Comparison of ENCODE assay signal across 8 cellular contexts in the genomic region with DNA sequence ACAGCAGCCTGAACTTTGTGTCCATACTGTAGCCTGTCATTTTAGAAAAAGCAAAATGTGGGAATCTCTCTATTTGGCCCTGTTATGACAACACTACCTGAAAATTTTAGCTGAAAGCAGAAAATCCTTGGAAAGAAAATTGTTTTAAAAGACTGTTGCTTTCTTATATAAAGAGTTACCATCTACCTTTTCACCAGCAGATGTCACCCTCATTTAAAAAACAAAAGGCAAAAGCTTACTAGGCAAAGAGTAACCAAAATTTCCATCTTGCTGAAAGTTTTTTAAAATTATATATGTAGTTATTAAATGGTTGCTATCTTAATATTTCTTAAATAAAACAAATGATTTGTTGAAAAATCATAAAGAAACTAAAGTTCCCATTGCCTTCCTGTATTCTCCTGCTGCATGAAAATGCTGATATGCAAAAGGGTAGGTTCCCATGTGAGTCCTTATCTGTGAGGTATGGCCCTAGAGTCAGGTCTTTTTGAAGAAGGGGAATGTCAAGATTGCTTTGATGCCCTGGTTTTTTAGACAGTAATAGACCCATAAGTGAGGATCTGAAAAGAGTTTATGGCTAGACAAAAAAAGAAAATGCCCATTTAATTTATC.
DNase-seq lines count a peak whose midpoint lies in the region; ATAC-seq lines count a peak whose summit lies in the region.

No MANE protein-coding gene starts in this region.

- no peaks in the 10 kb centered on the region for H3K9me3 ChIP-seq in CD4-positive, alpha-beta memory T cell (ENCODE audit: control insufficient read depth in 1 of 2, low read length in 2 of 2)

- peaks cover 5 to 10% of the 10 kb centered on the region in 2 donors for H3K36me3 Mint-ChIP-seq in CD4-positive, alpha-beta memory T cell

- H3K27me3 ChIP-seq in CD4-positive, alpha-beta memory T cell (ENCODE audit: insufficient read depth, low read length): no peaks in the 10 kb centered on the region

- DNase-seq in CD4-positive, alpha-beta memory T cell: peak in 4 of 5 donors; percentile 26 to 38 (median 29)
- DNase-seq in HCEC 1CT (peak; percentile 22), SHP77 (lab: John Stamatoyannopoulos, UW) (peak; percentile 27 to 59), fibroblast of peridontal ligament (ENCODE audit: extremely low read depth) (peak; percentile 80), smooth muscle cell of the brain vasculature (ENCODE audit: low read depth, low spot score) (peak; percentile 26), HPDE6-E6E7 (ENCODE audit: extremely low spot score) (no peak)
- DNase-seq in stimulated activated CD4-positive, alpha-beta T cell treated with anti-CD3 and anti-CD28 coated beads, Interleukin-2, amount 100 ng/mL, for 48 hours: no peak

- no peak overlapping the region for H3K4me3 ChIP-seq in CD4-positive, alpha-beta memory T cell (ENCODE audit: low read length in 2 of 2)

- peaks cover 23% of the 10 kb centered on the region for H3K4me1 ChIP-seq in CD4-positive, alpha-beta memory T cell (ENCODE audit: insufficient read depth, low read length)

- POLR2A ChIA-PET in CD4-positive, alpha-beta memory T cell (lab: Charles Lee; ENCODE audit: partially characterized antibody): interaction anchor here (0.7 to 1.7 kb wide), 6 partner anchors 21 to 232 kb away, joined by 3 to 6 read pairs (median 4); a partner anchor contains a TSS

- intact Hi-C loops in CD4-positive, alpha-beta memory T cell (cut with micrococcal nuclease): loop anchor here (1.0 kb wide), 2 partner anchors 157 to 232 kb away; no protein-coding TSS in a partner anchor

- peak overlapping the region in 5 of 7 donors; percentile 25 to 70 (median 33) for H3K27ac Mint-ChIP-seq in CD4-positive, alpha-beta memory T cell

- no peak for ATAC-seq in GM18909 (IDR thresholded peaks at IDR 0.05; ENCODE audit: poor library complexity, unreplicated experiment)

- peaks cover 20 to 31% (median 24%) of the 10 kb centered on the region in 4 donors for H3K4me1 Mint-ChIP-seq in CD4-positive, alpha-beta memory T cell

- H3K27me3 Mint-ChIP-seq in CD4-positive, alpha-beta memory T cell: no peaks in the 10 kb centered on the region

- peak overlapping the region in 2 of 8 donors; percentile 21 to 71 for H3K4me3 Mint-ChIP-seq in CD4-positive, alpha-beta memory T cell

- no peaks in the 10 kb centered on the region for H3K9me3 Mint-ChIP-seq in CD4-positive, alpha-beta memory T cell

- peak overlapping the region; percentile 12 for H3K27ac ChIP-seq in CD4-positive, alpha-beta memory T cell (ENCODE audit: low read depth, low read length)

- H3K36me3 ChIP-seq in CD4-positive, alpha-beta memory T cell (ENCODE audit: insufficient read depth, low read length): no peaks in the 10 kb centered on the region

- CTCF ChIA-PET in CD4-positive, alpha-beta memory T cell (lab: Charles Lee; ENCODE audit: partially characterized antibody): interaction anchor here (0.7 to 12.2 kb wide), 25 partner anchors 8 to 593 kb away, joined by 3 to 121 read pairs (median 4); a partner anchor contains a TSS

Comparison
In these comparisons a context has a peak if more than half of its experiments do, and no peak if none do; other contexts are left out.
1. DNase-seq: peak in CD4-positive, alpha-beta memory T cell (4 of 5), HCEC 1CT (single experiment), SHP77 (2 of 2), fibroblast of peridontal ligament (single experiment) and smooth muscle cell of the brain vasculature (single experiment); none in stimulated activated CD4-positive, alpha-beta T cell treated with anti-CD3 and anti-CD28 coated beads, Interleukin-2, amount 100 ng/mL, for 48 hours (0 of 2) and HPDE6-E6E7 (single experiment).